In genomic region chr6:53800976-53801375, GRCh38 we compare ENCODE assay signal across 22 cellular contexts.
"Had no signal": no experiment of that assay in that cellular context is flagged by ENCODE, and none has a peak within 500 bp of the region (broad histone marks: within the 10 kb centered on the region; RNA-seq: fewer than 3 reads in every experiment).

No MANE protein-coding gene starts in this region.

- H3K9me3 ChIP-seq: gastroesophageal sphincter, neutrophil, ovary, right lobe of liver had no signal

- H3K27me3 ChIP-seq: gastroesophageal sphincter, hepatocyte, ovary, right lobe of liver had no signal

- DNase-seq: activated B cell treated with CpG ODN at 0.5 μM for 24 hours; activated CD4-positive, alpha-beta T cell treated with anti-CD3 and anti-CD28 coated beads, Interleukin-2, amount 50 U/mL, for 1 hour; activated CD8-positive, alpha-beta memory T cell treated with anti-CD3 and anti-CD28 coated beads, Interleukin-2, amount 10 ng/mL, durations not matched to agents 7 days and 5 days; activated CD8-positive, alpha-beta T cell treated with anti-CD3 and anti-CD28 coated beads, Interleukin-2, amount 10 ng/mL, durations not matched to agents 7 days and 5 days; activated naive CD8-positive, alpha-beta T cell treated with anti-CD3 and anti-CD28 coated beads, Interleukin-2, amount 50 U/mL, for 24 hours; activated T-cell treated with anti-CD3 and anti-CD28 coated beads, Interleukin-2, amount 50 U/mL, for 48 hours; effector memory CD8-positive, alpha-beta T cell; erythroblast; left colon; mammary epithelial cell; naive B cell; nephron progenitor cell; ovary; right lobe of liver; stimulated activated CD4-positive, alpha-beta T cell treated with anti-CD3 and anti-CD28 coated beads, Interleukin-12 subunit alpha, Interleukin-12 subunit beta, amount 100 ng/mL, for 4 hours; stimulated activated CD4-positive, alpha-beta T cell treated with anti-CD3 and anti-CD28 coated beads, Interleukin-4, amount 100 ng/mL, for 24 hours; T-helper 1 cell had no signal

- ATAC-seq: activated CD8-positive, alpha-beta memory T cell treated with anti-CD3 and anti-CD28 coated beads, Interleukin-2, amount 10 ng/mL, durations not matched to agents 7 days and 5 days; activated CD8-positive, alpha-beta T cell treated with anti-CD3 and anti-CD28 coated beads, Interleukin-2, amount 10 ng/mL, durations not matched to agents 7 days and 5 days; activated naive CD8-positive, alpha-beta T cell treated with anti-CD3 and anti-CD28 coated beads, Interleukin-2, amount 50 U/mL, for 24 hours; effector memory CD8-positive, alpha-beta T cell; gastroesophageal sphincter; left colon; right lobe of liver; stimulated activated effector memory CD8-positive, alpha-beta T cell treated with anti-CD3 and anti-CD28 coated beads, Interleukin-12 subunit alpha, Interleukin-12 subunit beta, amount 100 ng/mL, for 72 hours had no signal

- H3K4me2 ChIP-seq: hepatocyte had no signal

- H3K36me3 ChIP-seq: gastroesophageal sphincter, neutrophil, ovary, right lobe of liver had no signal

- H3K4me3 ChIP-seq: gastroesophageal sphincter, hepatocyte, ovary, right lobe of liver, skin epidermis had no signal

- H2AFZ ChIP-seq: hepatocyte had no signal

- H3K27ac ChIP-seq: gastroesophageal sphincter, hepatocyte, neutrophil, ovary, right lobe of liver, skin epidermis had no signal
